10 cellular contexts compared by ENCODE assay signal in the genomic region with DNA sequence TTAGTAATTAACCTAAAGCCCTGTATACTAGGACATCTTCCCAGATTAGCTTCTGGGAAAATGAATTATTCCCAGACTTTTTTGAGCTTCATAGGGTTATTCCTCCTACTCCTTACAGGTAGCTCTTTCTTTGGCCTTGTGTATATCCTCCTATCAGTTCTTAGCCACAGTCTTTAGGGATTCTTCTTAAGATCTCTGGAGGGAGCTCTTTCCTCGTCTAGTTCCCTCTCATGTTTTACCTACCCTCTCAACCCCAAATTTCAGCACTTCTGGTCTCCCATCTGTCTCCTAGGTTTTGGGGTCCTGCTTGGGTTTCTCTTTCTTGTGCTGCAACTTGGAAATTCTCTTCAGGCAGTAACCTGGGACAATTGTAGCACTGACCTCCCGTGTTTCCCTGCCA. TPM values are rescaled to one million over a fixed set of nuclear protein-coding genes. Genes with fewer than 3 reads are reported as not detected.
DNase-seq lines count a peak whose midpoint lies in the region; ATAC-seq, FAIRE-seq and TF ChIP-seq lines count a peak whose summit lies in the region.
"Had no signal": no experiment of that assay in that cellular context is flagged by ENCODE, and none has a peak within 500 bp of the region (broad histone marks: within the 10 kb centered on the region; RNA-seq: fewer than 3 reads in every experiment).

No MANE protein-coding gene starts in this region.

- no peak overlapping the region for H3K4me3 Mint-ChIP-seq in CD4-positive, alpha-beta memory T cell
- H3K4me3 Mint-ChIP-seq: central memory CD8-positive, alpha-beta T cell; T-helper 1 cell treated with Interleukin-12 subunit alpha and Interleukin-12 subunit beta and Interleukin-4 antibody, amounts not matched to agents 30 μg/mL and 1 μg/mL, for 36 hours had no signal

- TF ChIP-seq CTCF in GM13976 (IDR thresholded peaks at IDR 0.05; ENCODE audit: borderline replicate concordance, control extremely low read depth, extremely low read depth, insufficient read depth, missing control alignments), result no peak

- H3K27me3 Mint-ChIP-seq in CD4-positive, alpha-beta memory T cell, result peaks cover 0 to 3% of the 10 kb centered on the region in 2 donors

- ATAC-seq in HG03025 (IDR thresholded peaks at IDR 0.05; ENCODE audit: low FRiP score, unreplicated experiment) (no peak), HG03378 (IDR thresholded peaks at IDR 0.05; ENCODE audit: unreplicated experiment) (no peak)

- no peak overlapping the region for H3K27ac ChIP-seq in CD4-positive, alpha-beta memory T cell (ENCODE audit: low read depth, low read length)

- peaks cover 0 to 2% (median 0%) of the 10 kb centered on the region in 4 donors for H3K4me1 Mint-ChIP-seq in CD4-positive, alpha-beta memory T cell
- H3K4me1 Mint-ChIP-seq: central memory CD8-positive, alpha-beta T cell had no signal

- in situ Hi-C loops in GM13976 (cut with MboI; ENCODE audit: low sequenced_read_pairs, unreplicated experiment), result no loop called here

- POLR2A ChIA-PET in CD4-positive, alpha-beta memory T cell (lab: Charles Lee; ENCODE audit: partially characterized antibody), result no interaction called here

- H3K27ac Mint-ChIP-seq in CD4-positive, alpha-beta memory T cell, result no peak overlapping the region
- H3K27ac Mint-ChIP-seq: T-helper 1 cell treated with Interleukin-12 subunit alpha and Interleukin-12 subunit beta and Interleukin-4 antibody, amounts not matched to agents 30 μg/mL and 1 μg/mL, for 36 hours had no signal

- H3K4me1 ChIP-seq in CD4-positive, alpha-beta memory T cell (ENCODE audit: insufficient read depth, low read length), result no peaks in the 10 kb centered on the region

- H3K9me3 Mint-ChIP-seq in CD4-positive, alpha-beta memory T cell, result peaks cover 2 to 20% (median 10%) of the 10 kb centered on the region in 8 donors
- H3K9me3 Mint-ChIP-seq: T-helper 1 cell treated with Interleukin-12 subunit alpha and Interleukin-12 subunit beta and Interleukin-4 antibody, amounts not matched to agents 30 μg/mL and 1 μg/mL, for 36 hours had no signal

- H3K36me3 Mint-ChIP-seq in CD4-positive, alpha-beta memory T cell, result no peaks in the 10 kb centered on the region

- no peak for FAIRE-seq in GM12891 (lab: Jason Lieb, UNC)

- CTCF ChIA-PET in CD4-positive, alpha-beta memory T cell (lab: Charles Lee; ENCODE audit: partially characterized antibody), result interaction anchor here (1.4 kb wide), 1 partner anchor 14 kb away, joined by 4 read pairs; no protein-coding TSS in a partner anchor

- DNase-seq in GM13976 (ENCODE audit: low spot score) (peak; percentile 21), H7 (peak; percentile 17), NCI-H526 treated with DMSO at 0.1 percent for 48 hours (lab: John Stamatoyannopoulos, UW) (peak; percentile 5), iPS-NIHi7 (ENCODE audit: extremely low spot score) (peak; percentile 24), GM12891 (ENCODE audit: insufficient read length, low spot score) (no peak)
- no peak for DNase-seq in CD4-positive, alpha-beta memory T cell

- H3K4me3 ChIP-seq in H7 (ENCODE audit: insufficient read depth, low read depth, low read length), result no peak overlapping the region
- no peak overlapping the region for H3K4me3 ChIP-seq in CD4-positive, alpha-beta memory T cell (ENCODE audit: low read length in 2 of 2)

- H3K27me3 ChIP-seq in H7 (ENCODE audit: control insufficient read depth, insufficient read depth, low read length), result no peaks in the 10 kb centered on the region
- no peaks in the 10 kb centered on the region for H3K27me3 ChIP-seq in CD4-positive, alpha-beta memory T cell (ENCODE audit: insufficient read depth, low read length)

- no peaks in the 10 kb centered on the region for H3K9me3 ChIP-seq in CD4-positive, alpha-beta memory T cell (ENCODE audit: control insufficient read depth in 1 of 2, low read length in 2 of 2)

- TF ChIP-seq POLR2A in GM12891 (IDR thresholded peaks at IDR 0.05; ENCODE audit: low read depth, low read length), result no peak

- no peaks in the 10 kb centered on the region for H3K36me3 ChIP-seq in H7 (replicated peaks; ENCODE audit: control insufficient read depth, insufficient read depth, low read length)
- no peaks in the 10 kb centered on the region for H3K36me3 ChIP-seq in CD4-positive, alpha-beta memory T cell (ENCODE audit: insufficient read depth, low read length)

- intact Hi-C loops in CD4-positive, alpha-beta memory T cell (cut with micrococcal nuclease), result no loop called here

TF ChIP-seq in GM12891, 5 proteins besides CTCF, POLR2A, EP300 and RAD21:
- TF ChIP-seq SPI1 (IDR thresholded peaks at IDR 0.05; ENCODE audit: low read depth, low read length) (no peak), TAF1 (IDR thresholded peaks at IDR 0.05; ENCODE audit: low read depth, low read length) (no peak), PAX5 (IDR thresholded peaks at IDR 0.05; ENCODE audit: insufficient read depth, low read length, severe bottlenecking) (no peak), POU2F2 (IDR thresholded peaks at IDR 0.05; ENCODE audit: low read depth, low read length) (no peak), POLR2AphosphoS5 (IDR thresholded peaks at IDR 0.05; ENCODE audit: low read depth, low read length) (no peak)

RNA-seq across cellular contexts. Expression of gene SLC35B3, which starts 46.4 kb away (rescaled TPM):
- total RNA-seq in H7 (2014; rRNA removed; shearing (Covaris generic)), result 7.4 and 8.5 TPM in 2 replicates
- 10.1 TPM for polyA plus RNA-seq in GM12891 (2012; ENCODE audit: low read depth, missing spikeins)
- total RNA-seq in CD4-positive, alpha-beta memory T cell, result 10 to 100 TPM; 17.2 to 18.5 TPM
- polyA plus RNA-seq in CD4-positive, alpha-beta memory T cell, result 10 to 100 TPM; 11.9 to 17.2 TPM

Comparison
In these comparisons a context has a peak if more than half of its experiments do, and no peak if none do; other contexts are left out.
1. DNase-seq: peak in GM13976 (single experiment), H7 (single experiment), NCI-H526 treated with DMSO at 0.1 percent for 48 hours (single experiment) and iPS-NIHi7 (single experiment); none in GM12891 (single experiment) and CD4-positive, alpha-beta memory T cell (0 of 5).